In the genomic region with DNA sequence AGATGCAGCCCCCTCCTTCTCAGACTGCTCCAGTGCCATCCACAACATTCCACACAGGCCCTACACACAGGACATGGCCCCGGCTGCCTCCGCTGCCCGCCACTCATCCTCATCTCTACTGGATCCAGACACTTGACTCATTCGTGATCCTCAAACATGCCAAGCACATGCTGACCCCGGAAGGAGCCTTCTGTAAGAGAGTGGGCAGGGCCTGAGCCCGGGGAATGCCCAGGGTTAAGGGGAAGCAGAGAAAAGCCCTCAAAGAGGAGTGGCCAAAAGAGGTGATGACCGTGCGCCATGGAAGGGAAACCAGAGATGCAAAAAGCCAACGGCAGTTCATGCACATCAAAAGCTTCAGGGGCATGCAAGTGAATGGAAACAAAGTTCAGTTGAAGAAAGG, we compare ENCODE assay signal across 9 cellular contexts. TPM values are rescaled to one million over a fixed set of nuclear protein-coding genes. Genes with fewer than 3 reads are reported as not detected.
A peak's percentile ranks its signal among the peaks of the same experiment; 100 is the strongest.
DNase-seq lines count a peak whose midpoint lies in the region; ATAC-seq and TF ChIP-seq lines count a peak whose summit lies in the region.
"Had no signal": no experiment of that assay in that cellular context is flagged by ENCODE, and none has a peak within 500 bp of the region (broad histone marks: within the 10 kb centered on the region; RNA-seq: fewer than 3 reads in every experiment).

No MANE protein-coding gene starts in this region.

- no peaks in the 10 kb centered on the region for H3K9me2 ChIP-seq in hepatocyte (replicated peaks; ENCODE audit: insufficient read depth)

- in situ Hi-C loops in G401 (cut with HindIII; ENCODE audit: low sequenced_read_pairs) = no loop called here

- peaks cover 41% of the 10 kb centered on the region for H3K4me1 ChIP-seq in thymus (ENCODE audit: control insufficient read depth, insufficient read depth, low read length)
- no peaks in the 10 kb centered on the region for H3K4me1 ChIP-seq in hepatocyte (ENCODE audit: insufficient read depth)

- H3K36me3 ChIP-seq in thymus (ENCODE audit: control insufficient read depth, insufficient read depth) = peaks cover 29% of the 10 kb centered on the region
- no peaks in the 10 kb centered on the region for H3K36me3 ChIP-seq in hepatocyte (replicated peaks; ENCODE audit: insufficient read depth, low read depth)

- H3K4me3 ChIP-seq in thymus (ENCODE audit: low read length) = no peak overlapping the region
- H3K4me3 ChIP-seq in hepatocyte = no peak overlapping the region

- WGBS in thymus = 64% methylated on average over 8 of the region's 9 CpGs
- WGBS in hepatocyte (ENCODE audit: low lambda C conversion rate, missing lambda C conversion rate) = 90% methylated on average over 8 of the region's 9 CpGs

- DNase-seq in activated gamma-delta T cell treated with anti-CD3 and anti-CD28 coated beads, Interleukin-2, amount 50 U/mL, for 16 hours (ENCODE audit: low read depth) = peak; percentile 27
- no peak for DNase-seq in activated gamma-delta T cell (lab: John Stamatoyannopoulos, UW)
- peak; percentile 50 for DNase-seq in amniotic epithelial cell (ENCODE audit: low read depth)
- DNase-seq in G401 (ENCODE audit: low spot score) = no peak
- DNase-seq in NCI-H2227 treated with DMSO at 0.1 percent for 48 hours (lab: John Stamatoyannopoulos, UW) = no peak
- no peak for DNase-seq in hepatocyte (ENCODE audit: low spot score)

- ATAC-seq in HG03457 (IDR thresholded peaks at IDR 0.05; ENCODE audit: unreplicated experiment) = peak; percentile 73
- ATAC-seq: Panc1 had no signal

- no peak for TF ChIP-seq CTCF in hepatocyte (IDR thresholded peaks at IDR 0.05; ENCODE audit: poor library complexity)

- peaks cover 2% of the 10 kb centered on the region for H3K9me3 ChIP-seq in thymus (ENCODE audit: control insufficient read depth)
- no peaks in the 10 kb centered on the region for H3K9me3 ChIP-seq in hepatocyte (ENCODE audit: low read depth)

- peak overlapping the region; percentile 50 for H3K27ac ChIP-seq in thymus (ENCODE audit: low read depth)
- no peak overlapping the region for H3K27ac ChIP-seq in hepatocyte

- no peaks in the 10 kb centered on the region for H3K27me3 ChIP-seq in thymus (ENCODE audit: control insufficient read depth, insufficient read depth)
- no peaks in the 10 kb centered on the region for H3K27me3 ChIP-seq in hepatocyte

- no peak overlapping the region for H2AFZ ChIP-seq in hepatocyte

- no peaks in the 10 kb centered on the region for H3K79me2 ChIP-seq in hepatocyte

- H4K20me1 ChIP-seq in hepatocyte (ENCODE audit: insufficient read depth, poor library complexity, severe bottlenecking) = no peaks in the 10 kb centered on the region

- no peak overlapping the region for H3K4me2 ChIP-seq in hepatocyte

RNA-seq across cellular contexts. Expression of a gene that starts 46.1 kb away (rescaled TPM):
- 57.6 TPM for polyA plus RNA-seq in thymus
- total RNA-seq in G401 (2014; rRNA removed; shearing (Covaris generic)) = 11.6 and 21.3 TPM in 2 replicates
- total RNA-seq in hepatocyte = 14.9 and 17.0 TPM in 2 replicates
- 4.4 and 10.0 TPM in 2 replicates for polyA plus RNA-seq in hepatocyte

Comparison
In these comparisons a context has a peak if more than half of its experiments do, and no peak if none do; other contexts are left out.
1. DNase-seq: peak in activated gamma-delta T cell treated with anti-CD3 and anti-CD28 coated beads, Interleukin-2, amount 50 U/mL, for 16 hours (single experiment) and amniotic epithelial cell (single experiment); none in activated gamma-delta T cell (single experiment), G401 (single experiment), NCI-H2227 treated with DMSO at 0.1 percent for 48 hours (single experiment) and hepatocyte (single experiment).